Comparison of ENCODE assay signal across 19 cellular contexts in the genomic region with DNA sequence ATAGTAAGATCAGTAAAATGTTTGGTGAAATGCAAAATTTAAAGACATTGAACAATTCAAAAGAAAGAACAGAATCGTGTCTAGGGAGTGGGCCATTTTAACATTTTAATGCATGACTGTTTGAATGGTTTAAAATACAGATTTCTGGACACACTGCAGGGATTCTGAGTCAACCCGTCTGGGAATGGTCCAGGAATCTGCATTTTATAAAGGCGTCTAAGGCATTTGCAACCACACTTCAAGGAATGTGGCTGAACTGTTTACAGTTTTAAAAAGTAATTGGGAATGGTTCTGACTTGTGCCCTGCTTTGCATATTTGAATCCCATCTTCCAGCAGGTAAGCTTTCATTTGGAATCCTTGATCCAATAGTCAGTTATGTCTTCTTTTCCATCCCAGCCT.
DNase-seq lines count a peak whose midpoint lies in the region; ATAC-seq and TF ChIP-seq lines count a peak whose summit lies in the region.
"Had no signal": no experiment of that assay in that cellular context is flagged by ENCODE, and none has a peak within 500 bp of the region (broad histone marks: within the 10 kb centered on the region; RNA-seq: fewer than 3 reads in every experiment).

No MANE protein-coding gene starts in this region.

- H3K79me2 ChIP-seq in osteoblast (ENCODE audit: insufficient read depth, low read length) = no peaks in the 10 kb centered on the region

- H3K36me3 ChIP-seq in osteoblast (ENCODE audit: insufficient read depth, low read length) (no peaks in the 10 kb centered on the region), upper lobe of right lung (no peaks in the 10 kb centered on the region)

- H3K4me3 ChIP-seq in osteoblast (ENCODE audit: insufficient read depth, low read length) = no peak overlapping the region
- H3K4me3 ChIP-seq in foreskin fibroblast (ENCODE audit: low read depth in 1 of 2, low read length in 2 of 2) = no peak overlapping the region
- H3K4me3 ChIP-seq in upper lobe of right lung = no peak overlapping the region
- H3K4me3 ChIP-seq: A549, GM23338 had no signal

- no peak for ATAC-seq in upper lobe of right lung
- ATAC-seq: A549, GM23338, HCT116 had no signal

- DNase-seq in A172 (ENCODE audit: low spot score) (peak; percentile 8), M059J (ENCODE audit: low read depth) (peak; percentile 5), astrocyte of the hippocampus (ENCODE audit: low read depth, low spot score) (peak; percentile 68), osteoblast (ENCODE audit: insufficient read length, low spot score, missing footprints) (peak; percentile 62), foreskin fibroblast (no peak), upper lobe of right lung (no peak)
- no peak for DNase-seq in stimulated activated CD4-positive, alpha-beta T cell treated with anti-CD3 and anti-CD28 coated beads, Interleukin-2, amount 100 ng/mL, for 48 hours
- DNase-seq: ACHN; C1 segment of cervical spinal cord; CD4-positive, alpha-beta memory T cell; COR-L47; DMS79; EL; GDM1; H9 had no signal

- TF ChIP-seq CTCF in osteoblast (IDR thresholded peaks at IDR 0.05; ENCODE audit: extremely low read depth, low read depth, low read length) (no peak), foreskin fibroblast (IDR thresholded peaks at IDR 0.05; ENCODE audit: low read depth, low read length) (no peak), upper lobe of right lung (IDR thresholded peaks at IDR 0.05) (no peak)

- intact Hi-C loops in upper lobe of right lung (cut with DNase I) = no loop called here

- H3K4me2 ChIP-seq in osteoblast (ENCODE audit: insufficient read depth, low read length) = no peak overlapping the region
- H3K4me2 ChIP-seq: A549, GM23338 had no signal

- H3K9me3 ChIP-seq in osteoblast (ENCODE audit: low read depth, low read length) = no peaks in the 10 kb centered on the region
- no peaks in the 10 kb centered on the region for H3K9me3 ChIP-seq in upper lobe of right lung
- H3K9me3 ChIP-seq: A549 had no signal

- no peaks in the 10 kb centered on the region for H4K20me1 ChIP-seq in osteoblast (ENCODE audit: insufficient read depth, low read length)

- H3K27ac ChIP-seq in osteoblast (ENCODE audit: low read depth, low read length) (no peak overlapping the region), upper lobe of right lung (no peak overlapping the region)
- H3K27ac ChIP-seq: 22Rv1, A549 had no signal

- H2AFZ ChIP-seq in osteoblast (ENCODE audit: low read length) = no peak overlapping the region
- H2AFZ ChIP-seq: GM23338 had no signal

- H3K27me3 ChIP-seq in osteoblast (ENCODE audit: insufficient read depth, low read length) (no peaks in the 10 kb centered on the region), upper lobe of right lung (no peaks in the 10 kb centered on the region)

- no peaks in the 10 kb centered on the region for H3K4me1 ChIP-seq in osteoblast (ENCODE audit: insufficient read depth, low read length)
- H3K4me1 ChIP-seq in upper lobe of right lung = no peaks in the 10 kb centered on the region
- H3K4me1 ChIP-seq: A549 had no signal

Comparison
In these comparisons a context has a peak if more than half of its experiments do, and no peak if none do; other contexts are left out.
1. DNase-seq: peak in A172 (single experiment), M059J (single experiment), astrocyte of the hippocampus (single experiment) and osteoblast (single experiment); none in stimulated activated CD4-positive, alpha-beta T cell treated with anti-CD3 and anti-CD28 coated beads, Interleukin-2, amount 100 ng/mL, for 48 hours (0 of 2), foreskin fibroblast (0 of 2) and upper lobe of right lung (single experiment).